Comparison of ENCODE assay signal across 15 cellular contexts in the genomic region with DNA sequence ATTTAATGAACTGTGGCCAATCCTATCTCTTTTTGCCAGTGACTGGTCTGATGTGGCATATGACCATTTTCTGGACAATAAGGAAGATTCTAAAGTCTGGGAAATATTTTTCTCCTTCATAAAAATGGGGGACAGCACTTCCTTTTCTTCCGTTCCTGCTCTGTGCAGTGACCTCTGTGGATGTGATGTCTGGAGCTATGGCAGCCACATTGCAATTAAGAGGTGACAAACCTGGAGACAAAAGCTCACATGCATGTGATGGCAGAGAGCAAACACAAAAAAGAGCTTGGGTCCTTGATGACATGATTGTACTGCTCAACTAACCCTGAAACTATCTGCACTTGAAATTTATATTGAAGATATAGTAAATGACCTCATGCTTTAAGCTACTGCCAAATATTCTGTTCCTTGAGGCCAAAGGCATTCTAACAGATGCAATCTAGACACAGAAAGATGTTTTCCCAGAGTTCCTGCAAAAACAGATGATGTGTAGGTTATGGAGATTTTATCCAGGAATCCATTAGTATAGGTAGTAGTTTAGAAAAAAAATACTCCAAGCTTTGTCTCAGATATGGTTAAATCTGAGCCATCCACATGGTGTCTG. TPM values are rescaled to one million over a fixed set of nuclear protein-coding genes. Genes with fewer than 3 reads are reported as not detected.
A peak's percentile ranks its signal among the peaks of the same experiment; 100 is the strongest.
DNase-seq lines count a peak whose midpoint lies in the region; ATAC-seq, FAIRE-seq and TF ChIP-seq lines count a peak whose summit lies in the region.
"Had no signal": no experiment of that assay in that cellular context is flagged by ENCODE, and none has a peak within 500 bp of the region (broad histone marks: within the 10 kb centered on the region; RNA-seq: fewer than 3 reads in every experiment).

No MANE protein-coding gene starts in this region.

- WGBS in K562 (ENCODE audit: insufficient coverage, low coverage, missing lambda C conversion rate) = 29% methylated on average over 1 of the region's 1 CpG
- whole genome bisulfite sequencing in mesenchymal stem cell = 100% methylated on average over 1 of the region's 1 CpG

- FAIRE-seq in K562 (lab: Jason Lieb, UNC) = no peak
- FAIRE-seq: TTC549 had no signal

- H3K9me1 ChIP-seq in K562 (ENCODE audit: control insufficient read depth, insufficient read depth, low read length) = no peaks in the 10 kb centered on the region

- TF ChIP-seq CTCF in HCT116 (IDR thresholded peaks at IDR 0.05 in 2 of 3, conservative IDR thresholded peaks at IDR 0.05 in 1 of 3; ENCODE audit: borderline replicate concordance in 1 of 3, insufficient read depth in 1 of 3, low read depth in 2 of 3, low read length in 2 of 3) (no peak), K562 (IDR thresholded peaks at IDR 0.05 in 2 of 3, conservative IDR thresholded peaks at IDR 0.05 in 1 of 3; ENCODE audit: insufficient read depth in 2 of 3, low read depth in 1 of 3, low read length in 3 of 3) (no peak)

- no peak for DNase-seq in HCT116 (ENCODE audit: low read depth, low spot score)
- no peak for DNase-seq in K562 (ENCODE audit: extremely low read depth in 1 of 4, low spot score in 3 of 4)
- DNase-seq in mesenchymal stem cell = no peak
- no peak for DNase-seq in NOMO-1 (lab: John Stamatoyannopoulos, UW; ENCODE audit: unreplicated experiment in 2 of 2)
- no peak for DNase-seq in NCI-H446 (lab: John Stamatoyannopoulos, UW)
- DNase-seq in activated naive CD4-positive, alpha-beta T cell (lab: John Stamatoyannopoulos, UW) = no peak
- no peak for DNase-seq in NCI-H2171 treated with DMSO at 0.1 percent for 48 hours (lab: John Stamatoyannopoulos, UW)
- DNase-seq: activated naive CD8-positive, alpha-beta T cell treated with anti-CD3 and anti-CD28 coated beads, Interleukin-2, amount 10 ng/mL, durations not matched to agents 7 days and 5 days; cerebellar nuclear complex; NCI-H1436 treated with DMSO at 0.1 percent for 48 hours had no signal

- H3K9me3 ChIP-seq in BLaER1 (peaks cover 3% of the 10 kb centered on the region; the same call in 1 of the 2 replicates), HCT116 (ENCODE audit: control insufficient read depth in 1 of 2, insufficient read depth in 1 of 2, low read depth in 1 of 2, low read length in 2 of 2) (no peaks in the 10 kb centered on the region), K562 (replicated peaks; ENCODE audit: control insufficient read depth, insufficient read depth, low read depth, low read length) (no peaks in the 10 kb centered on the region), mesenchymal stem cell (ENCODE audit: control insufficient read depth, low read length) (no peaks in the 10 kb centered on the region)
- H3K9me3 ChIP-seq: gastroesophageal sphincter, ovary had no signal

- H3K9ac ChIP-seq in BLaER1 = no peak overlapping the region
- H3K9ac ChIP-seq in HCT116 (ENCODE audit: low read length) = no peak overlapping the region
- no peak overlapping the region for H3K9ac ChIP-seq in K562 (ENCODE audit: insufficient read depth in 1 of 2, low read depth in 2 of 2, low read length in 2 of 2)
- H3K9ac ChIP-seq in mesenchymal stem cell (ENCODE audit: low read length) = peak overlapping the region; percentile 86

- H3K79me2 ChIP-seq in HCT116 (ENCODE audit: insufficient read depth, low read length) (peaks cover 21% of the 10 kb centered on the region), K562 (ENCODE audit: control insufficient read depth, insufficient read depth, low read length) (0 out of 3 replicates have a peak, but pooled peaks cover 3% of the 10 kb centered on the region)

- CTCF ChIA-PET in HCT116 (lab: Charles Lee) = no interaction called here
- CTCF ChIA-PET in K562 (lab: Yijun Ruan, JAX; ENCODE audit: low intra/inter-chr PET ratio) = no interaction called here

- no peak overlapping the region for H2BK15ac ChIP-seq in mesenchymal stem cell (ENCODE audit: low read depth, poor library complexity, severe bottlenecking)

- RAD21 ChIA-PET in HCT116 (lab: Charles Lee; ENCODE audit: low non-redundant PET in 1 of 2, low total read pairs in 2 of 2, uncharacterized antibody in 2 of 2, unreplicated experiment in 2 of 2) = no interaction called here

- H3K9me2 ChIP-seq in HCT116 (ENCODE audit: insufficient read depth) = no peaks in the 10 kb centered on the region

- no peak overlapping the region for H2BK5ac ChIP-seq in mesenchymal stem cell (ENCODE audit: low read depth, low read length, poor library complexity, severe bottlenecking)

- H3K4me1 ChIP-seq in BLaER1 (peaks cover 31% of the 10 kb centered on the region), HCT116 (ENCODE audit: control insufficient read depth in 1 of 2, insufficient read depth in 2 of 2, low read length in 2 of 2) (peaks cover 15 to 30% of the 10 kb centered on the region in 2 experiments), K562 (replicated peaks in 1 of 2; ENCODE audit: control insufficient read depth in 2 of 2, insufficient read depth in 2 of 2, low read length in 2 of 2) (peaks cover 17 to 23% of the 10 kb centered on the region in 2 experiments; a peak in 4 of 5 replicates), mesenchymal stem cell (ENCODE audit: control insufficient read depth, insufficient read depth, low read depth, low read length) (peaks cover 3% of the 10 kb centered on the region)

- intact Hi-C loops in HCT116 (cut with micrococcal nuclease) = no loop called here
- intact Hi-C loops in K562 (cut with micrococcal nuclease) = no loop called here

- no peak overlapping the region for H3K14ac ChIP-seq in mesenchymal stem cell (ENCODE audit: low read length in 2 of 2)

- H3K27me3 ChIP-seq in BLaER1 (no peaks in the 10 kb centered on the region), HCT116 (ENCODE audit: insufficient read depth, low read length) (no peaks in the 10 kb centered on the region), K562 (ENCODE audit: control insufficient read depth in 2 of 2, insufficient read depth in 2 of 2, low read length in 2 of 2) (peaks cover 6 to 13% of the 10 kb centered on the region in 2 experiments; a peak in 4 of 5 replicates), mesenchymal stem cell (ENCODE audit: control insufficient read depth in 1 of 2, insufficient read depth in 1 of 2, low read length in 2 of 2) (no peaks in the 10 kb centered on the region)
- H3K27me3 ChIP-seq: gastroesophageal sphincter, ovary had no signal

- TF ChIP-seq RAD21 in HCT116 (IDR thresholded peaks at IDR 0.05; ENCODE audit: low read depth) (no peak), K562 (CRISPR knock-in tag; conservative IDR thresholded peaks at IDR 0.05 in 1 of 2, IDR thresholded peaks at IDR 0.05 in 1 of 2) (no peak)

- no peak overlapping the region for H4K8ac ChIP-seq in mesenchymal stem cell (ENCODE audit: low read length)

- H2AFZ ChIP-seq in HCT116 (ENCODE audit: low read depth, low read length, poor library complexity, severe bottlenecking) (peak overlapping the region; percentile 58), K562 (ENCODE audit: low read depth, low read length) (no peak overlapping the region), mesenchymal stem cell (ENCODE audit: low read depth, low read length) (no peak overlapping the region)

- no peak for TF ChIP-seq POLR2A in HCT116 (IDR thresholded peaks at IDR 0.05; ENCODE audit: borderline replicate concordance, extremely low read depth, insufficient read depth, insufficient read length)
- TF ChIP-seq POLR2A in K562 (conservative IDR thresholded peaks at IDR 0.05) = no peak

- ATAC-seq in HCT116 = no peak
- ATAC-seq in K562 = no peak
- ATAC-seq: gastroesophageal sphincter had no signal

- H3K79me1 ChIP-seq in mesenchymal stem cell (replicated peaks; ENCODE audit: low read length, poor library complexity, severe bottlenecking) = peaks cover 13% of the 10 kb centered on the region

- BruUV-seq in HCT116 (replicated peaks; lab: Mats Ljungman, UMichigan) = no TSS peak
- no TSS peak for BruUV-seq in K562 (replicated peaks; lab: Mats Ljungman, UMichigan)

- no peak overlapping the region for H3K4me3 ChIP-seq in BLaER1
- H3K4me3 ChIP-seq in HCT116 (replicated peaks in 1 of 2; ENCODE audit: low read depth in 1 of 2, low read length in 2 of 2) = no peak overlapping the region
- no peak overlapping the region for H3K4me3 ChIP-seq in K562
- H3K4me3 ChIP-seq in mesenchymal stem cell (ENCODE audit: insufficient read depth in 1 of 2, low read depth in 1 of 2, low read length in 2 of 2) = peak overlapping the region in 1 of 2 experiments; percentile 93
- H3K4me3 ChIP-seq: ovary had no signal

- H2BK12ac ChIP-seq in mesenchymal stem cell (ENCODE audit: low read length in 2 of 2) = no peak overlapping the region

- no peak overlapping the region for H2AK5ac ChIP-seq in mesenchymal stem cell (ENCODE audit: low read length, severe bottlenecking)

- H3K36me3 ChIP-seq in BLaER1 = no peaks in the 10 kb centered on the region
- H3K36me3 ChIP-seq in HCT116 (ENCODE audit: control insufficient read depth in 1 of 2, insufficient read depth in 2 of 2, low read length in 2 of 2) = no peaks in the 10 kb centered on the region
- no peaks in the 10 kb centered on the region for H3K36me3 ChIP-seq in K562 (ENCODE audit: control insufficient read depth, insufficient read depth, low read length)
- no peaks in the 10 kb centered on the region for H3K36me3 ChIP-seq in mesenchymal stem cell (ENCODE audit: control insufficient read depth in 1 of 2, insufficient read depth in 2 of 2, low read depth in 1 of 2, low read length in 2 of 2)
- H3K36me3 ChIP-seq: gastroesophageal sphincter, ovary had no signal

- POLR2A ChIA-PET in HCT116 (lab: Charles Lee) = no interaction called here
- POLR2A ChIA-PET in K562 (lab: Yijun Ruan, JAX) = interaction anchor here (1.0 to 1.6 kb wide), 3 partner anchors 9 to 246 kb away, joined by 3 to 4 read pairs (median 3); no protein-coding TSS in a partner anchor

- TF ChIP-seq EP300 in K562 (IDR thresholded peaks at IDR 0.05; ENCODE audit: low read length) = no peak

- H4K20me1 ChIP-seq in BLaER1 = peaks cover 21% of the 10 kb centered on the region
- no peaks in the 10 kb centered on the region for H4K20me1 ChIP-seq in HCT116 (ENCODE audit: insufficient read depth)
- H4K20me1 ChIP-seq in K562 (replicated peaks; ENCODE audit: control insufficient read depth, insufficient read depth, low read length) = peaks cover 8% of the 10 kb centered on the region

- H3K23ac ChIP-seq in mesenchymal stem cell (ENCODE audit: low read length in 2 of 2) = no peak overlapping the region

- H3K27ac ChIP-seq in BLaER1 (no peak overlapping the region), HCT116 (ENCODE audit: low read depth, low read length) (no peak overlapping the region), K562 (ENCODE audit: extremely low read depth, low read depth, low read length) (no peak overlapping the region), mesenchymal stem cell (ENCODE audit: low read length, poor library complexity, severe bottlenecking) (no peak overlapping the region)
- H3K27ac ChIP-seq: HL-60, ovary had no signal

- in situ Hi-C loops in K562 (cut with MboI) = no loop called here

- H2BK120ac ChIP-seq in mesenchymal stem cell (ENCODE audit: low read depth, low read length) = no peak overlapping the region

- no peak overlapping the region for H4K91ac ChIP-seq in mesenchymal stem cell (ENCODE audit: low read length)

- no peak overlapping the region for H3K18ac ChIP-seq in mesenchymal stem cell (ENCODE audit: low read depth in 1 of 2, low read length in 2 of 2)

- H3K4ac ChIP-seq in mesenchymal stem cell (ENCODE audit: low read depth in 1 of 2, low read length in 2 of 2) = no peak overlapping the region

- peak overlapping the region; percentile 84; the same call in 1 of the 2 replicates for H3K4me2 ChIP-seq in BLaER1
- peak overlapping the region; percentile 89 for H3K4me2 ChIP-seq in HCT116 (ENCODE audit: low read length)
- no peak overlapping the region for H3K4me2 ChIP-seq in K562 (ENCODE audit: insufficient read depth, low read length)
- no peak overlapping the region for H3K4me2 ChIP-seq in mesenchymal stem cell (ENCODE audit: low read length, poor library complexity, severe bottlenecking)

RNA-seq across cellular contexts. Expression of a gene that starts 2.2 kb away (rescaled TPM):
- total RNA-seq in HCT116 (2021; ENCODE audit: unreplicated experiment) = 11.8 TPM
- polyA plus RNA-seq in HCT116 (2012) = 3.9 and 5.6 TPM in 2 replicates
- total RNA-seq in K562 (2011; cell fraction: chromatin; rRNA removed; ENCODE audit: low replicate concordance) = 12.1 and 22.5 TPM in 2 replicates
- 4.5 and 6.1 TPM in 2 replicates for total RNA-seq in K562 (2011; cell fraction: nucleolus; rRNA removed)
- total RNA-seq in K562 (2011; cell fraction: nucleoplasm; rRNA removed) = 22.1 and 43.9 TPM in 2 replicates
- total RNA-seq in K562 (2014; rRNA removed) = 3.7 and 4.7 TPM in 2 replicates
- 5.5 and 6.3 TPM in 2 replicates for total RNA-seq in K562 (2014; rRNA removed; fragmentation: Illumina TruSeq; extraction: Trizol)
- total RNA-seq in K562 (2015; rRNA removed; fragmentation: Illumina TruSeq; extraction: Trizol) = 6.0 and 7.0 TPM in 2 replicates
- total RNA-seq in K562 (2021) = 6.1 and 6.5 TPM in 2 replicates
- 8.6 and 9.1 TPM in 2 replicates for polyA plus RNA-seq in K562 (2011; rRNA removed)
- polyA plus RNA-seq in K562 (2011; cell fraction: cytosol; rRNA removed) = 2.5 and 6.2 TPM in 2 replicates
- polyA plus RNA-seq in K562 (2011; cell fraction: nucleus; rRNA removed) = 9.3 and 11.5 TPM in 2 replicates
- 2.9 and 4.4 TPM in 2 replicates for polyA plus RNA-seq in K562 (2012)
- 3.6 and 5.6 TPM in 2 replicates for polyA plus RNA-seq in K562 (2014; fragmentation: Illumina TruSeq; extraction: Trizol)
- 1 to 10 TPM; 1.0 to 1.2 TPM for polyA plus RNA-seq in K562 (2014; fragmentation: Nextera tagmentation; extraction: Ambion mirVana)
- 3.3 and 3.9 TPM in 2 replicates for polyA plus RNA-seq in K562 (2014; rRNA removed)
- polyA minus RNA-seq in K562 (2011; rRNA and poly(A)+ RNA removed) = 20.0 and 33.6 TPM in 2 replicates
- polyA minus RNA-seq in K562 (2011; cell fraction: cytosol; rRNA and poly(A)+ RNA removed) = 5.6 and 6.2 TPM in 2 replicates
- polyA minus RNA-seq in K562 (2011; cell fraction: nucleus; rRNA and poly(A)+ RNA removed) = 24.0 and 37.2 TPM in 2 replicates
- 2.7 TPM for polyA plus RNA-seq in mesenchymal stem cell (2013, experiment 1 of 2)
- polyA plus RNA-seq in mesenchymal stem cell (2013, experiment 2 of 2) = 2.6 TPM

Comparison
In these comparisons a context has a peak if more than half of its experiments do, and no peak if none do; other contexts are left out.
1. H3K4me2 ChIP-seq: peak in BLaER1 (single experiment) and HCT116 (single experiment); none in K562 (single experiment) and mesenchymal stem cell (single experiment).